ENCODE assay signal across 9 cellular contexts in genomic region chr9:76785501-76785900, GRCh38. TPM values are rescaled to one million over a fixed set of nuclear protein-coding genes. Genes with fewer than 3 reads are reported as not detected.
"Had no signal": no experiment of that assay in that cellular context is flagged by ENCODE, and none has a peak within 500 bp of the region (broad histone marks: within the 10 kb centered on the region; RNA-seq: fewer than 3 reads in every experiment).

No MANE protein-coding gene starts in this region.

- DNase-seq: H9, HCEC 1CT, KBM-7 had no signal

- H3K4me1 Mint-ChIP-seq: GM23338, H9 had no signal

- H3K4me3 ChIP-seq: GM23338 had no signal

- H3K4me3 Mint-ChIP-seq: GM23338, H9, IgD-negative memory B cell had no signal

- ATAC-seq: GM23338, HepG2 had no signal

- H3K4me2 ChIP-seq: GM23338 had no signal

- H3K27ac ChIP-seq: HL-60 had no signal

- H2AFZ ChIP-seq: GM23338 had no signal

- H3K27ac Mint-ChIP-seq: GM23338, H9, IgD-negative memory B cell had no signal

- H3K9me3 Mint-ChIP-seq: GM23338, H9, IgD-negative memory B cell had no signal

RNA-seq across cellular contexts. Expression of gene PCA3, which starts 21.3 kb away (rescaled TPM):
- total RNA-seq: H1, H9, HepG2, HT1080 had no signal
